In the genomic region with DNA sequence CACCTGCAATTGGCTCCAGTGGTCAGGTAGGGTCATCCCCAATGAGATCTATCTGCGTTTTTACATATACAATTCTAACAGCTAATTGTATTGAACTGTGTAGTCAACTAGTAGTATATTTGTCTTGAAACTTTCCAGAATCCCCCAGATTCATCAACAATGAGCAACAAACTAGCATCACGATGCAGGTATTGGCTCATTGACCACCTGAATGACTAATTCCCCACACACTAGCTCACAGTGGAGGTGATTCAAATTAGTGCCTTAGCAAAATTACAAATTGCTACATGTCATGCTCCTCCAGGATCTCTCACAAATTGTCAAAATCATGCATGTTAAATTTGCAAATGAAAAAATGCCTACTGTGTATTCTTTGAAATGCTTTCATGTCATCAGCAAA, we compare ENCODE assay signal across 22 cellular contexts.
DNase-seq lines count a peak whose midpoint lies in the region; ATAC-seq, FAIRE-seq and TF ChIP-seq lines count a peak whose summit lies in the region.
"Had no signal": no experiment of that assay in that cellular context is flagged by ENCODE, and none has a peak within 500 bp of the region (broad histone marks: within the 10 kb centered on the region; RNA-seq: fewer than 3 reads in every experiment).

No MANE protein-coding gene starts in this region.

- H3K9me3 Mint-ChIP-seq in activated CD4-positive, alpha-beta memory T cell treated with anti-CD3 and anti-CD28 coated beads for 36 hours = no peaks in the 10 kb centered on the region
- H3K9me3 Mint-ChIP-seq: CD4-positive, alpha-beta T cell; CD8-positive, alpha-beta T cell had no signal

- no peak overlapping the region for H2AFZ ChIP-seq in HepG2 (ENCODE audit: low read length)

- no peak overlapping the region for H3K4me3 ChIP-seq in HepG2 (replicated peaks in 1 of 3; ENCODE audit: insufficient read depth in 1 of 3, low read depth in 2 of 3, low read length in 3 of 3)
- H3K4me3 ChIP-seq in right lobe of liver = no peak overlapping the region
- H3K4me3 ChIP-seq in epithelial cell of esophagus (ENCODE audit: low read length) = no peak overlapping the region
- H3K4me3 ChIP-seq: BLaER1 treated with 17β-estradiol and CSF1 and Interleukin-3, amounts not matched to agents 10 nM and 100 nM had no signal

- no peak for TF ChIP-seq POLR2A in HepG2 (IDR thresholded peaks at IDR 0.05; ENCODE audit: insufficient read depth in 1 of 2, low read depth in 2 of 2, low read length in 2 of 2)
- TF ChIP-seq POLR2A in right lobe of liver (IDR thresholded peaks at IDR 0.05) = no peak

- H3K36me3 ChIP-seq in HepG2 (replicated peaks in 1 of 2; ENCODE audit: control insufficient read depth in 1 of 2, insufficient read depth in 2 of 2, low read length in 2 of 2) (no peaks in the 10 kb centered on the region), right lobe of liver (no peaks in the 10 kb centered on the region)
- H3K36me3 ChIP-seq: BLaER1 treated with 17β-estradiol and CSF1 and Interleukin-3, amounts not matched to agents 10 nM and 100 nM had no signal

- CTCF ChIA-PET in HepG2 (lab: Yijun Ruan, JAX; ENCODE audit: low intra/inter-chr PET ratio, low total read pairs) = no interaction called here
- CTCF ChIA-PET in activated CD4-positive, alpha-beta memory T cell treated with anti-CD3 and anti-CD28 coated beads for 36 hours (lab: Charles Lee) = interaction anchor here (8.4 kb wide), 1 partner anchor 344 kb away, joined by 88 read pairs; no protein-coding TSS in a partner anchor

- intact Hi-C loops in HepG2 (cut with micrococcal nuclease; ENCODE audit: unreplicated experiment) (no loop called here), right lobe of liver (cut with DNase I) (loop anchor here in 1 of 2 donors (5.0 kb wide), 1 partner anchor 206 kb away; no protein-coding TSS in a partner anchor)
- intact Hi-C loops in activated CD4-positive, alpha-beta memory T cell treated with anti-CD3 and anti-CD28 coated beads for 36 hours (cut with micrococcal nuclease) = loop anchor here (5.0 to 10.0 kb wide), 2 partner anchors 61 to 148 kb away; a partner anchor contains a TSS

- TF ChIP-seq EP300 in HepG2 (IDR thresholded peaks at IDR 0.05; ENCODE audit: low read depth in 2 of 2, low read length in 2 of 2) (no peak), HepG2 (CRISPR knock-in tag; IDR thresholded peaks at IDR 0.05; ENCODE audit: borderline replicate concordance) (no peak)

- in situ Hi-C loops in HepG2 (cut with HindIII; ENCODE audit: extremely low pct_ligation_motif_present, low pct_unique_long_range_greater_than_20kb) = no loop called here

- H3K27ac ChIP-seq in HepG2 (ENCODE audit: extremely low read length, insufficient read depth, low read length) = no peak overlapping the region
- H3K27ac ChIP-seq in right lobe of liver = no peak overlapping the region
- no peak overlapping the region for H3K27ac ChIP-seq in foreskin keratinocyte
- H3K27ac ChIP-seq: BLaER1 treated with 17β-estradiol and CSF1 and Interleukin-3, amounts not matched to agents 10 nM and 100 nM had no signal

- H3K27me3 ChIP-seq in HepG2 (ENCODE audit: control insufficient read depth in 1 of 2, insufficient read depth in 2 of 2, low read length in 2 of 2) (no peaks in the 10 kb centered on the region), right lobe of liver (no peaks in the 10 kb centered on the region), foreskin keratinocyte (no peaks in the 10 kb centered on the region)
- H3K27me3 ChIP-seq: BLaER1 treated with 17β-estradiol and CSF1 and Interleukin-3, amounts not matched to agents 10 nM and 100 nM had no signal

- no peak overlapping the region for H3K4me2 ChIP-seq in HepG2 (ENCODE audit: low read depth, low read length)
- H3K4me2 ChIP-seq: BLaER1 treated with 17β-estradiol and CSF1 and Interleukin-3, amounts not matched to agents 10 nM and 100 nM had no signal

- H3K27me3 Mint-ChIP-seq in activated CD4-positive, alpha-beta memory T cell treated with anti-CD3 and anti-CD28 coated beads for 36 hours = peaks cover 13% of the 10 kb centered on the region

- TF ChIP-seq RAD21 in HepG2 (CRISPR knock-in tag; IDR thresholded peaks at IDR 0.05) = no peak

- POLR2A ChIA-PET in HepG2 (lab: Yijun Ruan, JAX) = no interaction called here
- POLR2A ChIA-PET in activated CD4-positive, alpha-beta memory T cell treated with anti-CD3 and anti-CD28 coated beads for 36 hours (lab: Charles Lee) = no interaction called here

- no peak overlapping the region for H3K9ac ChIP-seq in HepG2 (ENCODE audit: insufficient read depth, low read depth, low read length)
- H3K9ac ChIP-seq: BLaER1 treated with 17β-estradiol and CSF1 and Interleukin-3, amounts not matched to agents 10 nM and 100 nM had no signal

- WGBS in HepG2 (ENCODE audit: low lambda C conversion rate) = 3% methylated on average over 2 of the region's 2 CpGs
- WGBS in right lobe of liver (ENCODE audit: insufficient coverage, low coverage, low lambda C conversion rate, missing lambda C conversion rate) = 75% methylated on average over 2 of the region's 2 CpGs

- FAIRE-seq in HepG2 (lab: Jason Lieb, UNC) = no peak
- FAIRE-seq: A204.1, D721Med, G401.6, GM12891, GM19239 had no signal

- no peak for ATAC-seq in HepG2
- ATAC-seq in right lobe of liver = no peak
- peak; percentile 57 for ATAC-seq in foreskin keratinocyte
- ATAC-seq: CD8-positive, alpha-beta T cell had no signal

- no peaks in the 10 kb centered on the region for H3K4me1 ChIP-seq in HepG2 (ENCODE audit: insufficient read depth, low read length)
- H3K4me1 ChIP-seq in right lobe of liver = no peaks in the 10 kb centered on the region
- peaks cover 11% of the 10 kb centered on the region for H3K4me1 ChIP-seq in foreskin keratinocyte
- H3K4me1 ChIP-seq: Caco-2 had no signal

- DNase-seq in HepG2 (ENCODE audit: low spot score) (no peak), right lobe of liver (no peak), epithelial cell of esophagus (ENCODE audit: low read depth) (peak; percentile 70), foreskin keratinocyte (peak; percentile 28 to 32), NCI-H524 treated with DMSO at 0.1 percent for 48 hours (lab: John Stamatoyannopoulos, UW) (no peak), NCI-H1694 (lab: John Stamatoyannopoulos, UW) (no peak)
- DNase-seq in activated CD4-positive, alpha-beta memory T cell treated with anti-CD3 and anti-CD28 coated beads for 36 hours = no peak
- DNase-seq: 8988T; AML-193; Caco-2; Calu3; CD4-positive, alpha-beta T cell; CD8-positive, alpha-beta T cell; DMS79 treated with DMSO at 0.1 percent for 48 hours; GF-D8 had no signal

- H3K27ac Mint-ChIP-seq in activated CD4-positive, alpha-beta memory T cell treated with anti-CD3 and anti-CD28 coated beads for 36 hours = no peak overlapping the region
- H3K27ac Mint-ChIP-seq: B cell; CD4-positive, alpha-beta T cell; CD8-positive, alpha-beta T cell had no signal

- no peaks in the 10 kb centered on the region for H4K20me1 ChIP-seq in HepG2 (ENCODE audit: insufficient read depth, low read length)
- H4K20me1 ChIP-seq: BLaER1 treated with 17β-estradiol and CSF1 and Interleukin-3, amounts not matched to agents 10 nM and 100 nM had no signal

- no peaks in the 10 kb centered on the region for H3K36me3 Mint-ChIP-seq in activated CD4-positive, alpha-beta memory T cell treated with anti-CD3 and anti-CD28 coated beads for 36 hours
- H3K36me3 Mint-ChIP-seq: CD8-positive, alpha-beta T cell had no signal

- H3K79me2 ChIP-seq in HepG2 (ENCODE audit: insufficient read depth, low read length) = no peaks in the 10 kb centered on the region

- no peaks in the 10 kb centered on the region for H3K4me1 Mint-ChIP-seq in activated CD4-positive, alpha-beta memory T cell treated with anti-CD3 and anti-CD28 coated beads for 36 hours (ENCODE audit: low read depth)
- H3K4me1 Mint-ChIP-seq: B cell had no signal

- TF ChIP-seq CTCF in HepG2 (CRISPR knock-in tag; IDR thresholded peaks at IDR 0.05) (no peak), right lobe of liver (IDR thresholded peaks at IDR 0.05) (no peak), epithelial cell of esophagus (IDR thresholded peaks at IDR 0.05; ENCODE audit: insufficient read depth, low read depth, low read length, missing control alignments) (no peak), foreskin keratinocyte (conservative IDR thresholded peaks at IDR 0.05) (no peak)

- H3K4me3 Mint-ChIP-seq in activated CD4-positive, alpha-beta memory T cell treated with anti-CD3 and anti-CD28 coated beads for 36 hours = no peak overlapping the region
- H3K4me3 Mint-ChIP-seq: B cell; CD4-positive, alpha-beta T cell; CD8-positive, alpha-beta T cell had no signal

- no TSS peak for BruUV-seq in HepG2 (replicated peaks; lab: Mats Ljungman, UMichigan)

- no peaks in the 10 kb centered on the region for H3K9me3 ChIP-seq in HepG2 (ENCODE audit: low read length)
- H3K9me3 ChIP-seq in right lobe of liver = no peaks in the 10 kb centered on the region
- H3K9me3 ChIP-seq: BLaER1 treated with 17β-estradiol and CSF1 and Interleukin-3, amounts not matched to agents 10 nM and 100 nM; Caco-2 had no signal

TF ChIP-seq in HepG2, 621 proteins besides CTCF, POLR2A, EP300 and RAD21 (continues in another document):
- no peak for TF ChIP-seq ZNF44 (CRISPR knock-in tag; IDR thresholded peaks at IDR 0.05)
- no peak for TF ChIP-seq SOX13 (IDR thresholded peaks at IDR 0.05)
- no peak for TF ChIP-seq SOX13 (CRISPR knock-in tag; conservative IDR thresholded peaks at IDR 0.05 in 1 of 2, IDR thresholded peaks at IDR 0.05 in 1 of 2)
- TF ChIP-seq, protein P1, sequence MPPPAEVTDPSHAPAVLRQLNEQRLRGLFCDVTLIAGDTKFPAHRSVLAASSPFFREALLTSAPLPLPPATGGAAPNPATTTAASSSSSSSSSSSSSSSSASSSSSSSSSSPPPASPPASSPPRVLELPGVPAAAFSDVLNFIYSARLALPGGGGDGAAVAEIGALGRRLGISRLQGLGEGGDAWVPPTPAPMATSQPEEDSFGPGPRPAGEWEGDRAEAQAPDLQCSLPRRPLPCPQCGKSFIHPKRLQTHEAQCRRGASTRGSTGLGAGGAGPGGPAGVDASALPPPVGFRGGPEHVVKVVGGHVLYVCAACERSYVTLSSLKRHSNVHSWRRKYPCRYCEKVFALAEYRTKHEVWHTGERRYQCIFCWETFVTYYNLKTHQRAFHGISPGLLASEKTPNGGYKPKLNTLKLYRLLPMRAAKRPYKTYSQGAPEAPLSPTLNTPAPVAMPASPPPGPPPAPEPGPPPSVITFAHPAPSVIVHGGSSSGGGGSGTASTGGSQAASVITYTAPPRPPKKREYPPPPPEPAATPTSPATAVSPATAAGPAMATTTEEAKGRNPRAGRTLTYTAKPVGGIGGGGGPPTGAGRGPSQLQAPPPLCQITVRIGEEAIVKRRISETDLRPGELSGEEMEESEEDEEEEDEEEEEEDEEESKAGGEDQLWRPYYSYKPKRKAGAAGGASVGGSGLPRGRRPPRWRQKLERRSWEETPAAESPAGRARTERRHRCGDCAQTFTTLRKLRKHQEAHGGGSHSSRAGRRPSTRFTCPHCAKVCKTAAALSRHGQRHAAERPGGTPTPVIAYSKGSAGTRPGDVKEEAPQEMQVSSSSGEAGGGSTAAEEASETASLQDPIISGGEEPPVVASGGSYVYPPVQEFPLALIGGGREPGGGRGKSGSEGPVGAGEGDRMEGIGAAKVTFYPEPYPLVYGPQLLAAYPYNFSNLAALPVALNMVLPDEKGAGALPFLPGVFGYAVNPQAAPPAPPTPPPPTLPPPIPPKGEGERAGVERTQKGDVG (CRISPR knock-in tag; IDR thresholded peaks at IDR 0.05; ENCODE audit: borderline replicate concordance) = no peak
- TF ChIP-seq ZNF766 (CRISPR knock-in tag; IDR thresholded peaks at IDR 0.05; ENCODE audit: borderline replicate concordance) = no peak
- TF ChIP-seq BORCS8-MEF2B (CRISPR knock-in tag; IDR thresholded peaks at IDR 0.05) = no peak

Comparison
In these comparisons a context has a peak if more than half of its experiments do, and no peak if none do; other contexts are left out.
1. DNase-seq: peak in epithelial cell of esophagus (single experiment) and foreskin keratinocyte (2 of 2); none in HepG2 (single experiment), right lobe of liver (0 of 3), NCI-H524 treated with DMSO at 0.1 percent for 48 hours (single experiment), NCI-H1694 (single experiment) and activated CD4-positive, alpha-beta memory T cell treated with anti-CD3 and anti-CD28 coated beads for 36 hours (single experiment).